ENCODE assay signal across 40 cellular contexts in genomic region chr3:85151555-85151954, GRCh38.
"Had no signal": no experiment of that assay in that cellular context is flagged by ENCODE, and none has a peak within 500 bp of the region (broad histone marks: within the 10 kb centered on the region; RNA-seq: fewer than 3 reads in every experiment).

No MANE protein-coding gene starts in this region.

- ATAC-seq: activated naive CD4-positive, alpha-beta T cell treated with anti-CD3 and anti-CD28 coated beads, Interleukin-2, amount 50 U/mL, for 72 hours; activated naive CD8-positive, alpha-beta T cell treated with anti-CD3 and anti-CD28 coated beads, Interleukin-2, amount 50 U/mL, for 24 hours; activated T-cell treated with anti-CD3 and anti-CD28 coated beads, Interleukin-2, amount 50 U/mL, for 4 hours; activated T-cell treated with anti-CD3 and anti-CD28 coated beads, Interleukin-2, amount 50 U/mL, for 72 hours; activated T-helper 17 cell treated with anti-CD3 and anti-CD28 coated beads, Interleukin-2, amount 50 U/mL, for 72 hours; body of pancreas had no signal

- H3K36me3 Mint-ChIP-seq: activated naive CD4-positive, alpha-beta T cell treated with anti-CD3 and anti-CD28 coated beads, Interleukin-2, amount 10 ng/mL, durations not matched to agents 7 days and 5 days; activated naive CD4-positive, alpha-beta T cell treated with anti-CD3 and anti-CD28 coated beads, Interleukin-2, amount 50 U/mL, for 24 hours; activated naive CD8-positive, alpha-beta T cell; activated naive CD8-positive, alpha-beta T cell treated with anti-CD3 and anti-CD28 coated beads for 36 hours; activated naive CD8-positive, alpha-beta T cell treated with anti-CD3 and anti-CD28 coated beads, Interleukin-2, amount 10 ng/mL, durations not matched to agents 7 days and 5 days had no signal

- H3K4me1 Mint-ChIP-seq: activated naive CD4-positive, alpha-beta T cell treated with anti-CD3 and anti-CD28 coated beads, Interleukin-2, amount 10 ng/mL, durations not matched to agents 7 days and 5 days; activated naive CD4-positive, alpha-beta T cell treated with anti-CD3 and anti-CD28 coated beads, Interleukin-2, amount 50 U/mL, for 24 hours; activated naive CD8-positive, alpha-beta T cell treated with anti-CD3 and anti-CD28 coated beads for 36 hours; activated naive CD8-positive, alpha-beta T cell treated with anti-CD3 and anti-CD28 coated beads, Interleukin-2, amount 10 ng/mL, durations not matched to agents 7 days and 5 days; activated naive CD8-positive, alpha-beta T cell treated with anti-CD3 and anti-CD28 coated beads, Interleukin-2, amount 50 U/mL, for 24 hours; activated T-helper 17 cell treated with anti-CD3 and anti-CD28 coated beads, Interleukin-2, amount 50 U/mL, for 72 hours; brain; central memory CD8-positive, alpha-beta T cell had no signal

- H3K27me3 ChIP-seq: adrenal gland, ascending aorta, brain microvascular endothelial cell, breast epithelium, cardiac muscle cell had no signal

- H3K4me3 ChIP-seq: adrenal gland, ascending aorta, body of pancreas, breast epithelium, cardiac muscle cell had no signal

- H3K9me3 ChIP-seq: adrenal gland, ascending aorta, body of pancreas, breast epithelium had no signal

- H3K36me3 ChIP-seq: adrenal gland, ascending aorta, brain microvascular endothelial cell, breast epithelium, cardiac muscle cell had no signal

- DNase-seq: activated effector memory CD4-positive, alpha-beta T cell treated with anti-CD3 and anti-CD28 coated beads, Interleukin-2, amount 50 U/mL, for 16 hours; activated effector memory CD4-positive, alpha-beta T cell treated with Interleukin-2 at 50 U/mL for 16 hours; activated gamma-delta T cell; activated gamma-delta T cell treated with Interleukin-2 at 50 U/mL for 16 hours; activated naive CD4-positive, alpha-beta T cell; activated naive CD4-positive, alpha-beta T cell treated with anti-CD3 and anti-CD28 coated beads for 36 hours; activated naive CD4-positive, alpha-beta T cell treated with anti-CD3 and anti-CD28 coated beads, Interleukin-2, amount 10 ng/mL, durations not matched to agents 7 days and 5 days; activated naive CD4-positive, alpha-beta T cell treated with anti-CD3 and anti-CD28 coated beads, Interleukin-2, amount 50 U/mL, for 16 hours; activated naive CD4-positive, alpha-beta T cell treated with Interleukin-2 at 50 U/mL for 16 hours; activated naive CD8-positive, alpha-beta T cell treated with anti-CD3 and anti-CD28 coated beads for 36 hours; activated naive CD8-positive, alpha-beta T cell treated with anti-CD3 and anti-CD28 coated beads, Interleukin-2, amount 10 ng/mL, durations not matched to agents 7 days and 5 days; activated naive CD8-positive, alpha-beta T cell treated with anti-CD3 and anti-CD28 coated beads, Interleukin-2, amount 50 U/mL, for 24 hours; activated T-cell treated with anti-CD3 and anti-CD28 coated beads, Interleukin-2, amount 50 U/mL, for 1 hour; activated T-cell treated with anti-CD3 and anti-CD28 coated beads, Interleukin-2, amount 50 U/mL, for 24 hours; activated T-cell treated with anti-CD3 and anti-CD28 coated beads, Interleukin-2, amount 50 U/mL, for 4 hours; activated T-cell treated with anti-CD3 and anti-CD28 coated beads, Interleukin-2, amount 50 U/mL, for 48 hours; activated T-cell treated with anti-CD3 and anti-CD28 coated beads, Interleukin-2, amount 50 U/mL, for 72 hours; adrenal gland; amniotic stem cell; amygdala; anterior cingulate cortex; aorta; body of pancreas; brain microvascular endothelial cell; caudate nucleus; central memory CD4-positive, alpha-beta T cell; cerebellar nuclear complex had no signal

- H3K27ac Mint-ChIP-seq: activated naive CD4-positive, alpha-beta T cell treated with anti-CD3 and anti-CD28 coated beads for 36 hours; activated naive CD4-positive, alpha-beta T cell treated with anti-CD3 and anti-CD28 coated beads, Interleukin-2, amount 10 ng/mL, durations not matched to agents 7 days and 5 days; activated naive CD4-positive, alpha-beta T cell treated with anti-CD3 and anti-CD28 coated beads, Interleukin-2, amount 50 U/mL, for 24 hours; activated naive CD4-positive, alpha-beta T cell treated with anti-CD3 and anti-CD28 coated beads, Interleukin-2, amount 50 U/mL, for 72 hours; activated naive CD8-positive, alpha-beta T cell; activated naive CD8-positive, alpha-beta T cell treated with anti-CD3 and anti-CD28 coated beads for 36 hours; activated naive CD8-positive, alpha-beta T cell treated with anti-CD3 and anti-CD28 coated beads, Interleukin-2, amount 10 ng/mL, durations not matched to agents 7 days and 5 days; activated naive CD8-positive, alpha-beta T cell treated with anti-CD3 and anti-CD28 coated beads, Interleukin-2, amount 50 U/mL, for 24 hours; activated T-cell treated with anti-CD3 and anti-CD28 coated beads, Interleukin-2, amount 50 U/mL, for 24 hours; activated T-cell treated with anti-CD3 and anti-CD28 coated beads, Interleukin-2, amount 50 U/mL, for 72 hours; activated T-helper 1 cell treated with anti-CD3 and anti-CD28 coated beads, Interleukin-12 subunit alpha, Interleukin-12 subunit beta, Interleukin-2, Interleukin-4 antibody, amounts not matched to agents 30 ng/mL and 10 ng/mL and 1 ng/mL, durations not matched to agents 14 hours and 24 hours and 36 hours; activated T-helper 17 cell treated with anti-CD3 and anti-CD28 coated beads, Interleukin-2, amount 50 U/mL, for 72 hours; activated T-helper 2 cell treated with anti-CD3 and anti-CD28 coated beads, Interferon-gamma antibody, Interleukin-2, Interleukin-4, amounts not matched to agents 10 μg/mL and 5 μg/mL and 100 μg/mL, durations not matched to agents 14 hours and 24 hours and 36 hours; brain had no signal

- H3K4me1 ChIP-seq: adrenal gland, ascending aorta, body of pancreas, breast epithelium had no signal

- H3K27me3 Mint-ChIP-seq: activated naive CD4-positive, alpha-beta T cell treated with anti-CD3 and anti-CD28 coated beads, Interleukin-2, amount 10 ng/mL, durations not matched to agents 7 days and 5 days; activated naive CD4-positive, alpha-beta T cell treated with anti-CD3 and anti-CD28 coated beads, Interleukin-2, amount 50 U/mL, for 24 hours; activated naive CD8-positive, alpha-beta T cell; activated naive CD8-positive, alpha-beta T cell treated with anti-CD3 and anti-CD28 coated beads for 36 hours; activated naive CD8-positive, alpha-beta T cell treated with anti-CD3 and anti-CD28 coated beads, Interleukin-2, amount 10 ng/mL, durations not matched to agents 7 days and 5 days; activated naive CD8-positive, alpha-beta T cell treated with anti-CD3 and anti-CD28 coated beads, Interleukin-2, amount 50 U/mL, for 24 hours; activated T-cell treated with anti-CD3 and anti-CD28 coated beads, Interleukin-2, amount 50 U/mL, for 24 hours; activated T-helper 17 cell treated with anti-CD3 and anti-CD28 coated beads, Interleukin-2, amount 50 U/mL, for 72 hours; brain; central memory CD8-positive, alpha-beta T cell had no signal

- H3K27ac ChIP-seq: adrenal gland, ascending aorta, body of pancreas, brain microvascular endothelial cell, breast epithelium, cardiac muscle cell had no signal

- FAIRE-seq: astrocyte, bronchial epithelial cell had no signal

- H3K4me3 Mint-ChIP-seq: activated naive CD4-positive, alpha-beta T cell treated with anti-CD3 and anti-CD28 coated beads for 36 hours; activated naive CD4-positive, alpha-beta T cell treated with anti-CD3 and anti-CD28 coated beads, Interleukin-2, amount 10 ng/mL, durations not matched to agents 7 days and 5 days; activated naive CD4-positive, alpha-beta T cell treated with anti-CD3 and anti-CD28 coated beads, Interleukin-2, amount 50 U/mL, for 24 hours; activated naive CD8-positive, alpha-beta T cell; activated naive CD8-positive, alpha-beta T cell treated with anti-CD3 and anti-CD28 coated beads for 36 hours; activated naive CD8-positive, alpha-beta T cell treated with anti-CD3 and anti-CD28 coated beads, Interleukin-2, amount 10 ng/mL, durations not matched to agents 7 days and 5 days; activated naive CD8-positive, alpha-beta T cell treated with anti-CD3 and anti-CD28 coated beads, Interleukin-2, amount 50 U/mL, for 24 hours; activated T-cell treated with anti-CD3 and anti-CD28 coated beads, Interleukin-2, amount 50 U/mL, for 24 hours; activated T-cell treated with anti-CD3 and anti-CD28 coated beads, Interleukin-2, amount 50 U/mL, for 4 hours; activated T-cell treated with anti-CD3 and anti-CD28 coated beads, Interleukin-2, amount 50 U/mL, for 72 hours; activated T-helper 1 cell treated with anti-CD3 and anti-CD28 coated beads, Interleukin-12 subunit alpha, Interleukin-12 subunit beta, Interleukin-2, Interleukin-4 antibody, amounts not matched to agents 30 ng/mL and 10 ng/mL and 1 ng/mL, durations not matched to agents 14 hours and 24 hours and 36 hours; activated T-helper 17 cell treated with anti-CD3 and anti-CD28 coated beads, Interleukin-2, amount 50 U/mL, for 72 hours; brain; central memory CD8-positive, alpha-beta T cell had no signal
